29 cellular contexts compared by ENCODE assay signal in the genomic region with DNA sequence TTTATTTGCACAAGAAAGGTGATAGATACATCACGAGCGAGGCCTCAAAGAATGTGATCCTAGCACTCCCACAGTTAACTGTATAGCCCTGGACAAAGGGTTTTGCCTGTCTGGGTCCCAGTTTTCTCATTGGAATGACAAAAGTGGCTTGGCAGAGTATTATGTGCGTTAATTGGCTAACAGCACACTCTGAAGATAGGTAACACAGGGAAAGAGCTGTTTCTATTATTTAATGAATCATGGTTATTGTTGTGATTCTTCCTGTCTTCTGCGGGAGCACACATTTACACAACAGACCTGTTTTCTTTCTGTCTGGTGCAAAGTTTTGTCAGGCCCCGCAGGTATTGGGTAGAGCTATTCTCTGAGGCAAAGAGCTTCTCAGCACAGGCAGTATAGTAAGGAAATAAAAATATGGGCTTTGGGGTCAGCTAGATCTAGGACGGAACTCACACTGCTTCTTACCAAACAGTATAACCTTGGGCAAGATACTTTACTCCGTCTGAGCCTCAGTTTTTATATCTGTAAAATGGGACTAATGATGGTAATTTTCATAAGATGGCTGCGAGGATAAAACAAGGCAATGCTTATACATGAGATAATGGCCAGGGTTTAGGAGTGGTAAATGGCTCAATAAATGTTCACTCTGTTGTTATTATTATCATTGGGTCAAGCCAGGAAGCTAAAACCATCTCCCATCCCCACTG.
DNase-seq lines count a peak whose midpoint lies in the region; ATAC-seq, FAIRE-seq and TF ChIP-seq lines count a peak whose summit lies in the region.
"Had no signal": no experiment of that assay in that cellular context is flagged by ENCODE, and none has a peak within 500 bp of the region (broad histone marks: within the 10 kb centered on the region; RNA-seq: fewer than 3 reads in every experiment).

No MANE protein-coding gene starts in this region.

- no peak overlapping the region for H3K4me2 ChIP-seq in K562 (ENCODE audit: insufficient read depth, low read length)
- H3K4me2 ChIP-seq in hepatocyte: no peak overlapping the region
- H3K4me2 ChIP-seq in neuronal stem cell (ENCODE audit: insufficient read depth, low read length, poor library complexity, severe bottlenecking): no peak overlapping the region

- no peak for ATAC-seq in K562
- no peak for ATAC-seq in GM21576 (IDR thresholded peaks at IDR 0.05; ENCODE audit: unreplicated experiment)
- no peak for ATAC-seq in GM21786 (IDR thresholded peaks at IDR 0.05; ENCODE audit: unreplicated experiment)
- ATAC-seq: activated T-cell treated with anti-CD3 and anti-CD28 coated beads, Interleukin-2, amount 50 U/mL, for 4 hours; heart left ventricle; left lobe of liver had no signal

- DNase-seq in H7: peak; percentile 37
- no peak for DNase-seq in K562 (ENCODE audit: extremely low read depth in 1 of 4, low spot score in 3 of 4)
- DNase-seq in hepatocyte (ENCODE audit: low spot score): no peak
- peak; percentile 14 for DNase-seq in neuronal stem cell (ENCODE audit: low spot score)
- DNase-seq in mesenteric fat pad (ENCODE audit: low spot score): no peak
- no peak for DNase-seq in nucleus accumbens (lab: John Stamatoyannopoulos, UW)
- DNase-seq: activated B cell treated with CpG ODN at 0.5 μM for 24 hours; activated CD4-positive, alpha-beta T cell treated with anti-CD3 and anti-CD28 coated beads, Interleukin-2, amount 10 ng/mL, durations not matched to agents 7 days and 5 days; activated gamma-delta T cell; activated naive CD8-positive, alpha-beta T cell treated with anti-CD3 and anti-CD28 coated beads, Interleukin-2, amount 10 ng/mL, durations not matched to agents 7 days and 5 days; activated T-cell treated with anti-CD3 and anti-CD28 coated beads, Interleukin-2, amount 50 U/mL, for 4 hours; AML-193; aorta; CD4-positive, CD25-positive, alpha-beta regulatory T cell; GOT3; heart left ventricle; immature natural killer cell; Kasumi-1; MV-4-11; NCI-H146; NCI-H446; NCI-H748 treated with DMSO at 0.1 percent for 48 hours; SJCRH30; stimulated activated CD4-positive, alpha-beta T cell treated with anti-CD3 and anti-CD28 coated beads, Interleukin-2, amount 100 ng/mL, for 24 hours; T1000 had no signal

- FAIRE-seq in K562 (lab: Jason Lieb, UNC): no peak

- H3K27me3 ChIP-seq in H7 (ENCODE audit: control insufficient read depth, insufficient read depth, low read length) (no peaks in the 10 kb centered on the region), K562 (ENCODE audit: control insufficient read depth in 2 of 2, insufficient read depth in 2 of 2, low read length in 2 of 2) (peaks cover 0 to 5% of the 10 kb centered on the region in 2 experiments; a peak in 3 of 5 replicates), hepatocyte (no peaks in the 10 kb centered on the region), neuronal stem cell (ENCODE audit: control insufficient read depth in 3 of 3, insufficient read depth in 3 of 3, low read depth in 1 of 3, low read length in 3 of 3) (no peaks in the 10 kb centered on the region)
- H3K27me3 ChIP-seq: heart left ventricle, right atrium auricular region, SJCRH30 had no signal

- H3K4me1 ChIP-seq in K562 (replicated peaks in 1 of 2; ENCODE audit: control insufficient read depth in 2 of 2, insufficient read depth in 2 of 2, low read length in 2 of 2) (no peaks in the 10 kb centered on the region), hepatocyte (ENCODE audit: insufficient read depth) (peaks cover 26% of the 10 kb centered on the region), neuronal stem cell (ENCODE audit: control insufficient read depth in 2 of 2, insufficient read depth in 1 of 2, low read depth in 1 of 2, low read length in 2 of 2) (peaks cover 0 to 7% of the 10 kb centered on the region in 2 donors)
- H3K4me1 ChIP-seq: right atrium auricular region, SJCRH30 had no signal

- no peak for TF ChIP-seq EP300 in K562 (IDR thresholded peaks at IDR 0.05; ENCODE audit: low read length)

- in situ Hi-C loops in K562 (cut with MboI): no loop called here

- H3K27ac ChIP-seq in K562 (ENCODE audit: extremely low read depth, low read depth, low read length) (no peak overlapping the region), hepatocyte (peak overlapping the region; percentile 88), neuronal stem cell (replicated peaks; ENCODE audit: low read length) (no peak overlapping the region)
- H3K27ac ChIP-seq: right atrium auricular region, SJCRH30 had no signal

- H2AK5ac ChIP-seq in neuronal stem cell (ENCODE audit: low read depth, low read length): no peak overlapping the region

- no peak overlapping the region for H3K9ac ChIP-seq in K562 (ENCODE audit: insufficient read depth in 1 of 2, low read depth in 2 of 2, low read length in 2 of 2)
- H3K9ac ChIP-seq in neuronal stem cell (ENCODE audit: low read depth, low read length, poor library complexity): no peak overlapping the region

- H3K9me2 ChIP-seq in hepatocyte (replicated peaks; ENCODE audit: insufficient read depth): no peaks in the 10 kb centered on the region

- H2AFZ ChIP-seq in K562 (ENCODE audit: low read depth, low read length) (no peak overlapping the region), hepatocyte (no peak overlapping the region), neuronal stem cell (ENCODE audit: low read length) (no peak overlapping the region)

- H4K20me1 ChIP-seq in K562 (replicated peaks; ENCODE audit: control insufficient read depth, insufficient read depth, low read length) (no peaks in the 10 kb centered on the region), hepatocyte (ENCODE audit: insufficient read depth, poor library complexity, severe bottlenecking) (no peaks in the 10 kb centered on the region)

- H2BK120ac ChIP-seq in neuronal stem cell (ENCODE audit: low read depth, low read length): no peak overlapping the region

- WGBS in K562 (ENCODE audit: insufficient coverage, low coverage, missing lambda C conversion rate): 13% methylated on average over 8 of the region's 8 CpGs
- 75% methylated on average over 8 of the region's 8 CpGs for WGBS in hepatocyte (ENCODE audit: low lambda C conversion rate, missing lambda C conversion rate)
- no CpG with 5 or more reads among the region's 8 CpGs for WGBS in neuronal stem cell (ENCODE audit: extremely low coverage in 2 of 2, insufficient read length in 2 of 2, insufficient replicate concordance in 1 of 2), 2 donors

- no TSS peak for BruUV-seq in K562 (replicated peaks; lab: Mats Ljungman, UMichigan)

- no peak overlapping the region for H2BK15ac ChIP-seq in neuronal stem cell (ENCODE audit: low read length)

- H3K36me3 ChIP-seq in H7 (replicated peaks; ENCODE audit: control insufficient read depth, insufficient read depth, low read length) (no peaks in the 10 kb centered on the region), K562 (ENCODE audit: control insufficient read depth, insufficient read depth, low read length) (no peaks in the 10 kb centered on the region), hepatocyte (replicated peaks; ENCODE audit: insufficient read depth, low read depth) (no peaks in the 10 kb centered on the region), neuronal stem cell (replicated peaks in 1 of 2; ENCODE audit: control insufficient read depth in 2 of 2, insufficient read depth in 2 of 2, low read length in 2 of 2) (no peaks in the 10 kb centered on the region)
- H3K36me3 ChIP-seq: heart left ventricle, right atrium auricular region, SJCRH30 had no signal

- H3K4me3 ChIP-seq in H7 (ENCODE audit: insufficient read depth, low read depth, low read length): no peak overlapping the region
- no peak overlapping the region for H3K4me3 ChIP-seq in K562
- H3K4me3 ChIP-seq in hepatocyte: no peak overlapping the region
- no peak overlapping the region for H3K4me3 ChIP-seq in neuronal stem cell (ENCODE audit: low read length in 2 of 2)
- H3K4me3 ChIP-seq: heart left ventricle, right atrium auricular region, SJCRH30 had no signal

- intact Hi-C loops in K562 (cut with micrococcal nuclease): no loop called here

- POLR2A ChIA-PET in K562 (lab: Yijun Ruan, JAX): interaction anchor here (1.1 kb wide), 1 partner anchor 11 kb away, joined by 3 read pairs; no protein-coding TSS in a partner anchor

- no peaks in the 10 kb centered on the region for H3K79me1 ChIP-seq in neuronal stem cell (ENCODE audit: low read depth, low read length)

- no peak overlapping the region for H2BK5ac ChIP-seq in neuronal stem cell (ENCODE audit: low read length)

- H4K8ac ChIP-seq in neuronal stem cell (ENCODE audit: low read depth, low read length): no peak overlapping the region

- TF ChIP-seq POLR2A in K562 (conservative IDR thresholded peaks at IDR 0.05): no peak

- H3K18ac ChIP-seq in neuronal stem cell (ENCODE audit: low read length): no peak overlapping the region

- no peak for TF ChIP-seq RAD21 in K562 (CRISPR knock-in tag; conservative IDR thresholded peaks at IDR 0.05 in 1 of 2, IDR thresholded peaks at IDR 0.05 in 1 of 2)

- TF ChIP-seq CTCF in K562 (IDR thresholded peaks at IDR 0.05 in 2 of 3, conservative IDR thresholded peaks at IDR 0.05 in 1 of 3; ENCODE audit: insufficient read depth in 2 of 3, low read depth in 1 of 3, low read length in 3 of 3): no peak
- no peak for TF ChIP-seq CTCF in hepatocyte (IDR thresholded peaks at IDR 0.05; ENCODE audit: poor library complexity)

- no peak overlapping the region for H3K14ac ChIP-seq in neuronal stem cell (ENCODE audit: low read length)

- CTCF ChIA-PET in K562 (lab: Yijun Ruan, JAX; ENCODE audit: low intra/inter-chr PET ratio): no interaction called here

- no peak overlapping the region for H3K23ac ChIP-seq in neuronal stem cell (ENCODE audit: low read depth, low read length, poor library complexity)

- no peak overlapping the region for H4K91ac ChIP-seq in neuronal stem cell (ENCODE audit: low read depth, low read length, poor library complexity)

- H2BK12ac ChIP-seq in neuronal stem cell (ENCODE audit: low read length): no peak overlapping the region

- no peak overlapping the region for H3K4ac ChIP-seq in neuronal stem cell (ENCODE audit: low read length)

- H3K9me1 ChIP-seq in K562 (ENCODE audit: control insufficient read depth, insufficient read depth, low read length): no peaks in the 10 kb centered on the region

- H3K9me3 ChIP-seq in K562 (replicated peaks; ENCODE audit: control insufficient read depth, insufficient read depth, low read depth, low read length) (no peaks in the 10 kb centered on the region), hepatocyte (ENCODE audit: low read depth) (no peaks in the 10 kb centered on the region), neuronal stem cell (replicated peaks in 1 of 2; ENCODE audit: control insufficient read depth in 2 of 2, insufficient read depth in 1 of 2, low read depth in 1 of 2, low read length in 2 of 2) (no peaks in the 10 kb centered on the region)
- H3K9me3 ChIP-seq: heart left ventricle, right atrium auricular region, SJCRH30 had no signal

- H3K79me2 ChIP-seq in K562 (ENCODE audit: control insufficient read depth, insufficient read depth, low read length): no peaks in the 10 kb centered on the region
- peaks cover 17% of the 10 kb centered on the region for H3K79me2 ChIP-seq in hepatocyte

TF ChIP-seq in K562, 482 proteins besides CTCF, POLR2A, EP300 and RAD21 (continues in another document):
- TF ChIP-seq ZKSCAN1 (IDR thresholded peaks at IDR 0.05; ENCODE audit: low read depth, low read length) (no peak), FOS (IDR thresholded peaks at IDR 0.05; ENCODE audit: extremely low read depth, insufficient read length) (no peak)

Comparison
In these comparisons a context has a peak if more than half of its experiments do, and no peak if none do; other contexts are left out.
1. DNase-seq: peak in H7 (single experiment) and neuronal stem cell (single experiment); none in K562 (0 of 4), hepatocyte (single experiment), mesenteric fat pad (single experiment) and nucleus accumbens (0 of 56).